12 cellular contexts compared by ENCODE assay signal in genomic region chr20:22371843-22372242, GRCh38.
DNase-seq lines count a peak whose midpoint lies in the region; ATAC-seq, FAIRE-seq and TF ChIP-seq lines count a peak whose summit lies in the region.
"Had no signal": no experiment of that assay in that cellular context is flagged by ENCODE, and none has a peak within 500 bp of the region (broad histone marks: within the 10 kb centered on the region; RNA-seq: fewer than 3 reads in every experiment).

No MANE protein-coding gene starts in this region.

- H3K27me3 ChIP-seq in pancreas (no peaks in the 10 kb centered on the region), esophagus squamous epithelium (peaks cover 0 to 61% (median 0%) of the 10 kb centered on the region in 4 donors)
- H3K27me3 ChIP-seq: SJCRH30 had no signal

- H3K4me1 ChIP-seq in pancreas (no peaks in the 10 kb centered on the region), esophagus squamous epithelium (no peaks in the 10 kb centered on the region)

- H3K36me3 ChIP-seq in pancreas (no peaks in the 10 kb centered on the region), esophagus squamous epithelium (no peaks in the 10 kb centered on the region)
- H3K36me3 ChIP-seq: SJCRH30 had no signal

- no peak for FAIRE-seq in pancreas (lab: Jason Lieb, UNC)

- H3K27ac ChIP-seq in pancreas (no peak overlapping the region), esophagus squamous epithelium (no peak overlapping the region)
- H3K27ac ChIP-seq: SJCRH30, skin epidermis had no signal

- no peak for TF ChIP-seq POLR2A in esophagus squamous epithelium (IDR thresholded peaks at IDR 0.05)

- ATAC-seq in HG03064 (IDR thresholded peaks at IDR 0.05; ENCODE audit: low read depth, unreplicated experiment) = peak; percentile 78
- ATAC-seq in pancreas = no peak

- no peaks in the 10 kb centered on the region for H3K9me3 ChIP-seq in pancreas
- H3K9me3 ChIP-seq in esophagus squamous epithelium = no peaks in the 10 kb centered on the region
- H3K9me3 ChIP-seq: SJCRH30 had no signal

- H3K4me3 ChIP-seq in pancreas (no peak overlapping the region), esophagus squamous epithelium (no peak overlapping the region)
- H3K4me3 ChIP-seq: SJCRH30, skin epidermis had no signal

- intact Hi-C loops in pancreas (cut with DNase I) (no loop called here), esophagus squamous epithelium (cut with DNase I) (loop anchor here (10.0 kb wide), 1 partner anchor 243 kb away; no protein-coding TSS in a partner anchor)

- 78 to 79% methylated on average over 5 of the region's 5 CpGs for WGBS in pancreas, 2 donors
- 55 to 76% methylated on average over 5 of the region's 5 CpGs for WGBS in esophagus squamous epithelium, 2 donors

- TF ChIP-seq CTCF in pancreas (IDR thresholded peaks at IDR 0.05) (no peak), esophagus squamous epithelium (IDR thresholded peaks at IDR 0.05) (no peak)

- peak; percentile 42 for DNase-seq in SIG-M5 treated with dmso at 0.1 percent for 504 hours (lab: John Stamatoyannopoulos, UW; ENCODE audit: unreplicated experiment)
- DNase-seq in SIG-M5 (lab: John Stamatoyannopoulos, UW) = no peak
- peak; percentile 67 for DNase-seq in NCI-H345 treated with DMSO at 0.1 percent for 48 hours (lab: John Stamatoyannopoulos, UW; ENCODE audit: unreplicated experiment)
- peak; percentile 45 for DNase-seq in renal cortical epithelial cell (ENCODE audit: low read depth)
- no peak for DNase-seq in T-helper 9 cell
- DNase-seq in pancreas = no peak
- DNase-seq in esophagus squamous epithelium (lab: John Stamatoyannopoulos, UW) = no peak
- DNase-seq: ACHN, HCEC 1CT had no signal

Comparison
In these comparisons a context has a peak if more than half of its experiments do, and no peak if none do; other contexts are left out.
1. DNase-seq: peak in SIG-M5 treated with dmso at 0.1 percent for 504 hours (single experiment), NCI-H345 treated with DMSO at 0.1 percent for 48 hours (single experiment) and renal cortical epithelial cell (single experiment); none in SIG-M5 (single experiment), T-helper 9 cell (single experiment), pancreas (0 of 6) and esophagus squamous epithelium (single experiment).